21 cellular contexts compared by ENCODE assay signal in genomic region chr3:27486328-27486727, GRCh38. TPM values are rescaled to one million over a fixed set of nuclear protein-coding genes. Genes with fewer than 3 reads are reported as not detected.
DNase-seq lines count a peak whose midpoint lies in the region; ATAC-seq, FAIRE-seq and TF ChIP-seq lines count a peak whose summit lies in the region.
"Had no signal": no experiment of that assay in that cellular context is flagged by ENCODE, and none has a peak within 500 bp of the region (broad histone marks: within the 10 kb centered on the region; RNA-seq: fewer than 3 reads in every experiment).

No MANE protein-coding gene starts in this region.

- no peak for ATAC-seq in CD8-positive, alpha-beta T cell
- ATAC-seq in effector memory CD8-positive, alpha-beta T cell (replicated peaks) = no peak
- ATAC-seq: right lobe of liver had no signal

- peaks cover 21% of the 10 kb centered on the region for H3K4me1 Mint-ChIP-seq in CD8-positive, alpha-beta T cell (ENCODE audit: low read depth)
- H3K4me1 Mint-ChIP-seq in effector memory CD8-positive, alpha-beta T cell (ENCODE audit: low read depth in 2 of 2) = peaks cover 17 to 26% of the 10 kb centered on the region in 2 donors
- H3K4me1 Mint-ChIP-seq in nephron progenitor cell = peaks cover 25% of the 10 kb centered on the region

- no peaks in the 10 kb centered on the region for H3K36me3 ChIP-seq in CD8-positive, alpha-beta T cell (ENCODE audit: insufficient read depth, low read length)
- H3K36me3 ChIP-seq in Karpas-422 (ENCODE audit: insufficient read depth, low read length) = peaks cover 4% of the 10 kb centered on the region; the same call in 1 of the 2 replicates
- no peaks in the 10 kb centered on the region for H3K36me3 ChIP-seq in small intestine (ENCODE audit: control insufficient read depth in 2 of 2, insufficient read depth in 2 of 2, low read length in 2 of 2)
- H3K36me3 ChIP-seq: right lobe of liver, thyroid gland had no signal

- no peak overlapping the region for H3K9ac ChIP-seq in Karpas-422 (ENCODE audit: low read length)

- POLR2A ChIA-PET in CD8-positive, alpha-beta T cell (lab: Charles Lee) = interaction anchor here (1.0 kb wide), 1 partner anchor 19 kb away, joined by 3 read pairs; no protein-coding TSS in a partner anchor

- peaks cover 28% of the 10 kb centered on the region for H3K79me2 ChIP-seq in Karpas-422 (ENCODE audit: low read length)

- no peaks in the 10 kb centered on the region for H4K20me1 ChIP-seq in Karpas-422 (ENCODE audit: insufficient read depth, low read depth, low read length)

- H3K9me3 Mint-ChIP-seq in CD8-positive, alpha-beta T cell = no peaks in the 10 kb centered on the region
- H3K9me3 Mint-ChIP-seq in effector memory CD8-positive, alpha-beta T cell = no peaks in the 10 kb centered on the region
- no peaks in the 10 kb centered on the region for H3K9me3 Mint-ChIP-seq in nephron progenitor cell
- H3K9me3 Mint-ChIP-seq: activated naive CD4-positive, alpha-beta T cell treated with anti-CD3 and anti-CD28 coated beads, Interleukin-2, amount 50 U/mL, for 24 hours; activated T-cell treated with anti-CD3 and anti-CD28 coated beads, Interleukin-2, amount 50 U/mL, for 24 hours had no signal

- H3K4me3 ChIP-seq in CD8-positive, alpha-beta T cell (ENCODE audit: low read depth, low read length) = no peak overlapping the region
- no peak overlapping the region for H3K4me3 ChIP-seq in Karpas-422 (ENCODE audit: low read length)
- H3K4me3 ChIP-seq in dorsolateral prefrontal cortex = peak overlapping the region in 1 of 59 donors; percentile 17
- H3K4me3 ChIP-seq in small intestine (ENCODE audit: low read depth in 1 of 2, low read length in 2 of 2) = no peak overlapping the region
- H3K4me3 ChIP-seq: coronary artery, right lobe of liver, thyroid gland had no signal

- H3K36me3 Mint-ChIP-seq in CD8-positive, alpha-beta T cell = peaks cover 9% of the 10 kb centered on the region
- peaks cover 19% of the 10 kb centered on the region for H3K36me3 Mint-ChIP-seq in effector memory CD8-positive, alpha-beta T cell (ENCODE audit: insufficient read depth)
- H3K36me3 Mint-ChIP-seq in nephron progenitor cell (ENCODE audit: low read depth) = peaks cover 5% of the 10 kb centered on the region
- H3K36me3 Mint-ChIP-seq: activated naive CD4-positive, alpha-beta T cell treated with anti-CD3 and anti-CD28 coated beads, Interleukin-2, amount 50 U/mL, for 24 hours had no signal

- no peaks in the 10 kb centered on the region for H3K9me2 ChIP-seq in Karpas-422 (replicated peaks; ENCODE audit: insufficient read depth, low read length)

- H3K27ac Mint-ChIP-seq in CD8-positive, alpha-beta T cell = no peak overlapping the region
- peak overlapping the region; percentile 77 to 85 for H3K27ac Mint-ChIP-seq in effector memory CD8-positive, alpha-beta T cell
- no peak overlapping the region for H3K27ac Mint-ChIP-seq in nephron progenitor cell
- H3K27ac Mint-ChIP-seq: activated naive CD4-positive, alpha-beta T cell treated with anti-CD3 and anti-CD28 coated beads, Interleukin-2, amount 50 U/mL, for 24 hours; activated T-cell treated with anti-CD3 and anti-CD28 coated beads, Interleukin-2, amount 50 U/mL, for 24 hours had no signal

- H3K4me2 ChIP-seq in Karpas-422 (ENCODE audit: low read depth, low read length, poor library complexity, severe bottlenecking) = no peak overlapping the region

- CTCF ChIA-PET in CD8-positive, alpha-beta T cell (lab: Charles Lee) = interaction anchor here (0.9 to 2.2 kb wide), 3 partner anchors 12 to 195 kb away, joined by 3 to 10 read pairs (median 4); no protein-coding TSS in a partner anchor

- no peak for DNase-seq in CD8-positive, alpha-beta T cell
- DNase-seq in Karpas-422 = peak; percentile 26
- DNase-seq in effector memory CD8-positive, alpha-beta T cell = peak in 1 of 3 experiments; percentile 6
- DNase-seq in nephron progenitor cell = no peak
- DNase-seq in dorsolateral prefrontal cortex = no peak
- DNase-seq in ACHN = no peak
- DNase-seq in small intestine = no peak
- DNase-seq: activated CD4-positive, alpha-beta T cell treated with anti-CD3 and anti-CD28 coated beads, Interleukin-2, amount 50 U/mL, for 48 hours; activated T-cell treated with anti-CD3 and anti-CD28 coated beads, Interleukin-2, amount 50 U/mL, for 24 hours; hypothalamus; KG1; NCI-H2107; NCI-H526; right lobe of liver; SIG-M5; stimulated activated naive CD4-positive, alpha-beta T cell; thyroid gland; WERI-Rb-1 had no signal

- TF ChIP-seq CTCF in CD8-positive, alpha-beta T cell (IDR thresholded peaks at IDR 0.05) = no peak
- no peak for TF ChIP-seq CTCF in nephron progenitor cell (IDR thresholded peaks at IDR 0.05)
- no peak for TF ChIP-seq CTCF in dorsolateral prefrontal cortex (IDR thresholded peaks at IDR 0.05 in 54 of 56, conservative IDR thresholded peaks at IDR 0.05 in 2 of 56; ENCODE audit: low read depth in 1 of 56, partially characterized antibody in 56 of 56)

- peaks cover 12% of the 10 kb centered on the region for H3K4me1 ChIP-seq in CD8-positive, alpha-beta T cell (ENCODE audit: insufficient read depth, low read length)
- H3K4me1 ChIP-seq in Karpas-422 (ENCODE audit: low read length) (peaks cover 25% of the 10 kb centered on the region), small intestine (ENCODE audit: control insufficient read depth in 2 of 2, insufficient read depth in 1 of 2, low read depth in 1 of 2, low read length in 1 of 2) (no peaks in the 10 kb centered on the region)

- no peak for FAIRE-seq in small intestine (lab: Jason Lieb, UNC)
- FAIRE-seq: keratinocyte had no signal

- intact Hi-C loops in CD8-positive, alpha-beta T cell (cut with DNase I, micrococcal nuclease) = loop anchor here (5.0 to 10.0 kb wide), 3 partner anchors 148 to 398 kb away; no protein-coding TSS in a partner anchor
- intact Hi-C loops in dorsolateral prefrontal cortex (cut with DNase I) = loop anchor here (10.0 kb wide), 5 partner anchors 48 to 858 kb away; partner anchors contain the start of genes AZI2 (in 1 of the 2), CMC1 (in 1 of the 2) and ZCWPW2 (in 1 of the 2)

- no peak overlapping the region for H3K27ac ChIP-seq in CD8-positive, alpha-beta T cell (ENCODE audit: low read depth, low read length)
- no peak overlapping the region for H3K27ac ChIP-seq in Karpas-422 (ENCODE audit: low read length)
- peak overlapping the region in 14 of 59 donors; percentile 6 to 91 (median 31) for H3K27ac ChIP-seq in dorsolateral prefrontal cortex
- H3K27ac ChIP-seq in small intestine (ENCODE audit: low read depth in 1 of 2, low read length in 1 of 2) = no peak overlapping the region
- H3K27ac ChIP-seq: coronary artery, right lobe of liver, thyroid gland, WERI-Rb-1 had no signal

- in situ Hi-C loops in ACHN (cut with HindIII; ENCODE audit: low pct_ligation_motif_present, low pct_unique_long_range_greater_than_20kb, low sequenced_read_pairs) = no loop called here

- H3K4me3 Mint-ChIP-seq in CD8-positive, alpha-beta T cell = peak overlapping the region; percentile 17
- peak overlapping the region; percentile 61 to 65 for H3K4me3 Mint-ChIP-seq in effector memory CD8-positive, alpha-beta T cell
- peak overlapping the region; percentile 28 for H3K4me3 Mint-ChIP-seq in nephron progenitor cell
- H3K4me3 Mint-ChIP-seq: activated naive CD4-positive, alpha-beta T cell treated with anti-CD3 and anti-CD28 coated beads, Interleukin-2, amount 50 U/mL, for 24 hours; activated T-cell treated with anti-CD3 and anti-CD28 coated beads, Interleukin-2, amount 50 U/mL, for 24 hours had no signal

- H3K9me3 ChIP-seq in CD8-positive, alpha-beta T cell (ENCODE audit: low read length) = no peaks in the 10 kb centered on the region
- no peaks in the 10 kb centered on the region for H3K9me3 ChIP-seq in Karpas-422 (ENCODE audit: low read length)
- H3K9me3 ChIP-seq in small intestine (ENCODE audit: control insufficient read depth, low read depth) = no peaks in the 10 kb centered on the region
- H3K9me3 ChIP-seq: right lobe of liver, thyroid gland had no signal

- WGBS in small intestine, 3 donors = 82 to 91% (median 87%) methylated on average over 7 of the region's 7 CpGs

- no peak overlapping the region for H2AFZ ChIP-seq in Karpas-422 (ENCODE audit: low read length)

- no peaks in the 10 kb centered on the region for H3K27me3 ChIP-seq in CD8-positive, alpha-beta T cell (ENCODE audit: insufficient read depth, low read length)
- H3K27me3 ChIP-seq in Karpas-422 (ENCODE audit: low read length) (no peaks in the 10 kb centered on the region), dorsolateral prefrontal cortex (no peaks in the 10 kb centered on the region), small intestine (ENCODE audit: control insufficient read depth in 2 of 2, insufficient read depth in 2 of 2, low read length in 2 of 2) (no peaks in the 10 kb centered on the region)
- H3K27me3 ChIP-seq: right lobe of liver, thyroid gland had no signal

- no peaks in the 10 kb centered on the region for H3K27me3 Mint-ChIP-seq in CD8-positive, alpha-beta T cell (ENCODE audit: low read depth)
- H3K27me3 Mint-ChIP-seq in effector memory CD8-positive, alpha-beta T cell = no peaks in the 10 kb centered on the region
- H3K27me3 Mint-ChIP-seq in nephron progenitor cell (ENCODE audit: low read depth, poor library complexity) = peaks cover 4% of the 10 kb centered on the region
- H3K27me3 Mint-ChIP-seq: activated naive CD4-positive, alpha-beta T cell treated with anti-CD3 and anti-CD28 coated beads, Interleukin-2, amount 50 U/mL, for 24 hours; activated T-cell treated with anti-CD3 and anti-CD28 coated beads, Interleukin-2, amount 50 U/mL, for 24 hours had no signal

RNA-seq across cellular contexts. Expression of gene SLC4A7, which starts 2.1 kb away (rescaled TPM):
- total RNA-seq in CD8-positive, alpha-beta T cell = 10 to 100 TPM; 19.4 to 19.6 TPM
- total RNA-seq in Karpas-422 (2014; rRNA removed; shearing (Covaris generic); ENCODE audit: low replicate concordance) = 97.1 and 101 TPM in 2 replicates
- 10 to 100 TPM; 23.8 to 95.2 (median 65.4) TPM for total RNA-seq in dorsolateral prefrontal cortex
- 10 to 100 TPM; 17.7 to 53.0 (median 39.2) TPM for polyA plus RNA-seq in small intestine

Comparison
In these comparisons a context has a peak if more than half of its experiments do, and no peak if none do; other contexts are left out.
1. H3K27ac Mint-ChIP-seq: peak in effector memory CD8-positive, alpha-beta T cell (2 of 2); none in CD8-positive, alpha-beta T cell (single experiment) and nephron progenitor cell (single experiment).
2. Peak in every context shown above with its lines, with median percentiles within 50 percentile points of each other: H3K4me3 Mint-ChIP-seq.